12 cellular contexts compared by ENCODE assay signal in the genomic region with DNA sequence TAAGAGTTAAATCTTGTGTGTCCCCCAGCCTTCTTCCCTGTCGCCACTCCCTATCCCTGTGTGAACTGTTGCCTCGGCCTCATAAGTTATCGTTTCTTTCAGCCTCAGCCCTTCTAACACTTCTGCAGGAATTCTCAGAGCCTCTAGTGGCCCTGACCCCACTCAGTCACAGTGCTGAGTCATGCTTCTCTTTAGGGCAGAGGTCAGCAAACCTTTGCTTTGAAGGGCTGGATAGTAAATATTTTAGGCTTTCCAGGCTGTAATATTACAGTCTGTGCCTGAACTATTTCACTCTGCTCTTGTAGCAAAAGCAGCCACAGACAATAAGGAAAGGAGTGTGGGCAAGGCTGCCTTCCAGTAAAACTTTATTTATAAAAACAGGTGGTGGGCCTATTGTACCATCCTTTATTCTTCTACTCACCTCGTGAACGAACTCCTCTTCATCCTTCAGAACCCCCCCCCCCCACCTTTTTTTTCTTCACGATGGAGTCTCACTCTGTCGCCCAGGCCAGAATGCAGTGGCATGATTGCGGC. TPM values are rescaled to one million over a fixed set of nuclear protein-coding genes. Genes with fewer than 3 reads are reported as not detected.
DNase-seq lines count a peak whose midpoint lies in the region; ATAC-seq and TF ChIP-seq lines count a peak whose summit lies in the region.
"Had no signal": no experiment of that assay in that cellular context is flagged by ENCODE, and none has a peak within 500 bp of the region (broad histone marks: within the 10 kb centered on the region; RNA-seq: fewer than 3 reads in every experiment).

No MANE protein-coding gene starts in this region.

- H3K36me3 ChIP-seq in lung (ENCODE audit: control insufficient read depth in 2 of 2, insufficient read depth in 2 of 2, low read length in 2 of 2) = peaks cover 0 to 11% of the 10 kb centered on the region in 2 donors
- peaks cover 2 to 7% of the 10 kb centered on the region in 2 donors for H3K36me3 ChIP-seq in aorta (ENCODE audit: control insufficient read depth in 1 of 2, insufficient read depth in 2 of 2, low read length in 1 of 2)

- 71 to 78% methylated on average over 8 of the region's 8 CpGs for WGBS in lung, 2 donors
- 68 to 71% methylated on average over 8 of the region's 8 CpGs for WGBS in aorta, 2 donors

- intact Hi-C loops in aorta (cut with DNase I) = loop anchor here in 1 of 2 donors (5.0 kb wide), 1 partner anchor 40 kb away; no protein-coding TSS in a partner anchor

- no peaks in the 10 kb centered on the region for H3K9me3 Mint-ChIP-seq in activated naive CD8-positive, alpha-beta T cell (ENCODE audit: low read depth)
- no peaks in the 10 kb centered on the region for H3K9me3 Mint-ChIP-seq in activated naive CD8-positive, alpha-beta T cell treated with anti-CD3 and anti-CD28 coated beads for 36 hours
- peaks cover 0 to 10% (median 0%) of the 10 kb centered on the region in 5 experiments for H3K9me3 Mint-ChIP-seq in brain

- no peak for DNase-seq in activated naive CD8-positive, alpha-beta T cell treated with anti-CD3 and anti-CD28 coated beads for 36 hours
- DNase-seq in lung (ENCODE audit: low spot score) (no peak), aorta (no peak), Ammon's horn (ENCODE audit: low spot score) (no peak)
- DNase-seq in activated naive CD4-positive, alpha-beta T cell (lab: John Stamatoyannopoulos, UW) = no peak
- DNase-seq: CD4-positive, CD25-positive, alpha-beta regulatory T cell; NCI-H1417 treated with DMSO at 0.1 percent for 48 hours; WERI-Rb-1 had no signal

- TF ChIP-seq CTCF in brain (conservative IDR thresholded peaks at IDR 0.05) (no peak), lung (IDR thresholded peaks at IDR 0.05; ENCODE audit: control extremely low read depth, extremely low read depth) (no peak)

- no peaks in the 10 kb centered on the region for H3K27me3 Mint-ChIP-seq in activated naive CD8-positive, alpha-beta T cell
- no peaks in the 10 kb centered on the region for H3K27me3 Mint-ChIP-seq in activated naive CD8-positive, alpha-beta T cell treated with anti-CD3 and anti-CD28 coated beads for 36 hours
- H3K27me3 Mint-ChIP-seq in brain = no peaks in the 10 kb centered on the region
- H3K27me3 Mint-ChIP-seq: CD4-positive, CD25-positive, alpha-beta regulatory T cell had no signal

- H3K27me3 ChIP-seq in lung (ENCODE audit: control insufficient read depth, insufficient read depth) (no peaks in the 10 kb centered on the region), aorta (ENCODE audit: control insufficient read depth in 1 of 2, insufficient read depth in 2 of 2, low read length in 1 of 2) (no peaks in the 10 kb centered on the region)

- H3K27ac ChIP-seq in lung (ENCODE audit: low read depth in 1 of 2, low read length in 1 of 2) (peak overlapping the region; percentile 24 to 65), aorta (ENCODE audit: low read depth in 1 of 2, low read length in 2 of 2) (peak overlapping the region in 1 of 2 donors; percentile 72)
- H3K27ac ChIP-seq: parathyroid adenoma, WERI-Rb-1 had no signal

- H3K9me3 ChIP-seq in lung (ENCODE audit: control insufficient read depth in 2 of 2, insufficient read depth in 1 of 2, low read length in 1 of 2) (no peaks in the 10 kb centered on the region), aorta (ENCODE audit: control insufficient read depth, low read length) (no peaks in the 10 kb centered on the region)

- ATAC-seq in lung (ENCODE audit: insufficient read depth, low FRiP score) (no peak), aorta (ENCODE audit: low FRiP score) (peak; percentile 31), HG02588 (IDR thresholded peaks at IDR 0.05; ENCODE audit: unreplicated experiment) (no peak)

- peaks cover 4 to 5% of the 10 kb centered on the region in 2 donors for H3K4me1 ChIP-seq in lung (ENCODE audit: control insufficient read depth in 2 of 2, insufficient read depth in 2 of 2, low read length in 2 of 2)
- no peaks in the 10 kb centered on the region for H3K4me1 ChIP-seq in aorta (ENCODE audit: control insufficient read depth in 1 of 2, insufficient read depth in 2 of 2, low read length in 2 of 2)
- H3K4me1 ChIP-seq: parathyroid adenoma had no signal

- H3K4me3 Mint-ChIP-seq in activated naive CD8-positive, alpha-beta T cell = no peak overlapping the region
- H3K4me3 Mint-ChIP-seq in activated naive CD8-positive, alpha-beta T cell treated with anti-CD3 and anti-CD28 coated beads for 36 hours = no peak overlapping the region
- H3K4me3 Mint-ChIP-seq in brain = no peak overlapping the region

- peaks cover 3% of the 10 kb centered on the region for H3K36me3 Mint-ChIP-seq in activated naive CD8-positive, alpha-beta T cell
- H3K36me3 Mint-ChIP-seq in activated naive CD8-positive, alpha-beta T cell treated with anti-CD3 and anti-CD28 coated beads for 36 hours = peaks cover 19% of the 10 kb centered on the region
- peaks cover 78% of the 10 kb centered on the region for H3K36me3 Mint-ChIP-seq in brain

- H3K4me1 Mint-ChIP-seq in activated naive CD8-positive, alpha-beta T cell (ENCODE audit: low read depth) = peaks cover 31% of the 10 kb centered on the region
- H3K4me1 Mint-ChIP-seq in activated naive CD8-positive, alpha-beta T cell treated with anti-CD3 and anti-CD28 coated beads for 36 hours = peaks cover 12% of the 10 kb centered on the region
- peaks cover 11% of the 10 kb centered on the region for H3K4me1 Mint-ChIP-seq in brain

- H3K4me3 ChIP-seq in lung (no peak overlapping the region), aorta (ENCODE audit: low read length in 2 of 2) (no peak overlapping the region)

- peak overlapping the region; percentile 55 for H3K27ac Mint-ChIP-seq in activated naive CD8-positive, alpha-beta T cell
- H3K27ac Mint-ChIP-seq in activated naive CD8-positive, alpha-beta T cell treated with anti-CD3 and anti-CD28 coated beads for 36 hours = no peak overlapping the region
- peak overlapping the region; percentile 1 to 81 (median 61) for H3K27ac Mint-ChIP-seq in brain

RNA-seq across cellular contexts. Expression of a gene that starts 22.1 kb away (rescaled TPM):
- total RNA-seq in activated naive CD8-positive, alpha-beta T cell treated with anti-CD3 and anti-CD28 coated beads for 36 hours = 10 to 100 TPM; 84.3 to 86.9 TPM
- 41.2 TPM for polyA plus RNA-seq in brain (ENCODE audit: insufficient read depth, low read depth, low replicate concordance)
- total RNA-seq in lung = 100 to 1,000 TPM in 1 of 2 donors, 10 to 100 TPM in 1; 44.3 to 121 TPM
- 10 to 100 TPM; 95.2 to 99.2 TPM for polyA plus RNA-seq in lung
- 100 to 1,000 TPM; 165 to 176 TPM for total RNA-seq in aorta
- 100 to 1,000 TPM in 1 of 2 donors, 10 to 100 TPM in 1; 34.3 to 183 TPM for polyA plus RNA-seq in aorta

RNA-seq across cellular contexts. Expression of a gene that starts 22.4 kb away (rescaled TPM):
- 10 to 100 TPM; 43.1 to 46.0 TPM for total RNA-seq in activated naive CD8-positive, alpha-beta T cell treated with anti-CD3 and anti-CD28 coated beads for 36 hours
- polyA plus RNA-seq in brain (ENCODE audit: insufficient read depth, low read depth, low replicate concordance) (12.7 TPM), lung (10 to 100 TPM in 1 of 2 donors, 1 to 10 TPM in 1; 6.1 to 13.8 TPM), aorta (10 to 100 TPM in 1 of 2 donors, 1 to 10 TPM in 1; 4.5 to 15.1 TPM)
- total RNA-seq in lung (1 to 10 TPM; 8.4 to 8.5 TPM), aorta (1 to 10 TPM; 5.8 to 7.2 TPM)

Comparison
In these comparisons a context has a peak if more than half of its experiments do, and no peak if none do; other contexts are left out.
1. RNA of a gene that starts 22.4 kb away (total RNA-seq): 43.1 to 46.0 TPM in activated naive CD8-positive, alpha-beta T cell treated with anti-CD3 and anti-CD28 coated beads for 36 hours; 8.4 to 8.5 TPM in lung and 5.8 to 7.2 TPM in aorta; every median in the first group is over 4 times any median in the second.